Comparison of ENCODE assay signal across 8 cellular contexts in the genomic region with DNA sequence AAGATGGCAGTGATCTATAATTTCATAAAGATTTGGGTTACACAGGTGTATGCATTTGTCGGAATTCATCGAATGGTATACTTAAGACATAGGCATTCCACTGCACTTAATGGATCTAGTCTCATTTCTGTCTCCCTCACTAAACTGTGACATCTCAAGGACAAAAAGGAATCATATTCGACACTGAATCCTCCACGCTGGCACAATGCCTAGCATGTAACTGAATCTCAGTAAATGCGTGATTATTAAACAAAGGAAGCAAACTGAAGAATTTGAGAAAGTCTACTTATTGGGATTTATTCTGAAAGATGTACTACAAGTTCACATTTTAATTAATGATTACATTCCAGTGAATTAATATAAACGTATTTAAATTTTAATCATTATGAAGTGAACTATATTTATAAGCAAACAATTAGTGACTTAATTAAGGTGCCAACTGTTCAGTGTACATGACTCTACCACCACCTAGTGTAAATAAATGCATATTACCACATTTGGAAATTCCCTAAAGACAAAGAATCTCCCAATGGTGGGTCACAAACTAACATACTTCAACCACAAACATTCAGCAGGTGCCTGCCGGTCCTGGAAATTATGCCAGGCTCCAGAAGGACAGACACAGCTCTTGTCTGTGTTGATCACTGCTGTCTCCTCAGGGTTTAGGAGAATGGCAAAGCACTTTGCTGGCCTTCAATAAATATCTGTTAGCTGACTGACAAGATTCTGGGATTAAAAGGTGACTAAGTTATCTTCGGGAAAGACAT. TPM values are rescaled to one million over a fixed set of nuclear protein-coding genes. Genes with fewer than 3 reads are reported as not detected.
A peak's percentile ranks its signal among the peaks of the same experiment; 100 is the strongest.
DNase-seq lines count a peak whose midpoint lies in the region; ATAC-seq and TF ChIP-seq lines count a peak whose summit lies in the region.

No MANE protein-coding gene starts in this region.

- H3K4me1 Mint-ChIP-seq in natural killer cell, result peaks cover 8 to 17% of the 10 kb centered on the region in 2 donors
- peaks cover 0 to 10% of the 10 kb centered on the region in 2 donors for H3K4me1 Mint-ChIP-seq in natural killer cell treated with Interleukin-12 subunit alpha and Interleukin-12 subunit beta and Interleukin-15 and Interleukin-18, amount 100 ng/mL, for 72 hours (ENCODE audit: low read depth in 2 of 2)
- H3K4me1 Mint-ChIP-seq in stimulated activated naive B cell treated with anti-CD40 and anti-IgM and Interleukin-4, amounts not matched to agents 10 μg/mL and 1 μg/mL and 100 μg/mL, for 72 hours, result peaks cover 2 to 7% of the 10 kb centered on the region in 2 donors

- peak; percentile 60 for TF ChIP-seq CTCF in natural killer cell (IDR thresholded peaks at IDR 0.05)

- ATAC-seq in natural killer cell, result peak in 1 of 3 donors; percentile 65
- ATAC-seq in natural killer cell treated with Interleukin-12 subunit alpha and Interleukin-12 subunit beta and Interleukin-15 and Interleukin-18, amount 100 ng/mL, for 72 hours, result no peak
- peak; percentile 29 to 53 for ATAC-seq in stimulated activated naive B cell treated with anti-CD40 and anti-IgM and Interleukin-4, amounts not matched to agents 10 μg/mL and 1 μg/mL and 100 μg/mL, for 72 hours (replicated peaks)
- ATAC-seq in HG03025 (IDR thresholded peaks at IDR 0.05; ENCODE audit: low FRiP score, unreplicated experiment), result no peak

- intact Hi-C loops in natural killer cell (cut with micrococcal nuclease), result loop anchor here (10.0 kb wide), 1 partner anchor 1296 kb away; a partner anchor contains a TSS

- DNase-seq in natural killer cell, result no peak
- no peak for DNase-seq in natural killer cell treated with Interleukin-12 subunit alpha and Interleukin-12 subunit beta and Interleukin-15 and Interleukin-18, amount 100 ng/mL, for 72 hours (ENCODE audit: low spot score)
- peak; percentile 34 for DNase-seq in NCI-H128 (lab: John Stamatoyannopoulos, UW; ENCODE audit: unreplicated experiment)
- peak; percentile 62 for DNase-seq in SW480 (ENCODE audit: low spot score)
- DNase-seq in glomerular visceral epithelial cell (ENCODE audit: extremely low spot score), result peak; percentile 59
- no peak for DNase-seq in stimulated activated naive B cell treated with anti-CD40 and anti-IgM and Interleukin-4, amounts not matched to agents 10 μg/mL and 1 μg/mL and 100 μg/mL, for 72 hours
- DNase-seq in activated gamma-delta T cell (lab: John Stamatoyannopoulos, UW), result no peak

- H3K36me3 Mint-ChIP-seq in natural killer cell, result no peaks in the 10 kb centered on the region
- H3K36me3 Mint-ChIP-seq in natural killer cell treated with Interleukin-12 subunit alpha and Interleukin-12 subunit beta and Interleukin-15 and Interleukin-18, amount 100 ng/mL, for 72 hours, result no peaks in the 10 kb centered on the region
- peaks cover 0 to 2% of the 10 kb centered on the region in 2 donors for H3K36me3 Mint-ChIP-seq in stimulated activated naive B cell treated with anti-CD40 and anti-IgM and Interleukin-4, amounts not matched to agents 10 μg/mL and 1 μg/mL and 100 μg/mL, for 72 hours

- no peak overlapping the region for H3K4me3 Mint-ChIP-seq in natural killer cell
- H3K4me3 Mint-ChIP-seq in natural killer cell treated with Interleukin-12 subunit alpha and Interleukin-12 subunit beta and Interleukin-15 and Interleukin-18, amount 100 ng/mL, for 72 hours, result no peak overlapping the region
- H3K4me3 Mint-ChIP-seq in stimulated activated naive B cell treated with anti-CD40 and anti-IgM and Interleukin-4, amounts not matched to agents 10 μg/mL and 1 μg/mL and 100 μg/mL, for 72 hours, result no peak overlapping the region

- no peaks in the 10 kb centered on the region for H3K27me3 Mint-ChIP-seq in natural killer cell (ENCODE audit: low read depth in 2 of 2)
- no peaks in the 10 kb centered on the region for H3K27me3 Mint-ChIP-seq in natural killer cell treated with Interleukin-12 subunit alpha and Interleukin-12 subunit beta and Interleukin-15 and Interleukin-18, amount 100 ng/mL, for 72 hours
- H3K27me3 Mint-ChIP-seq in stimulated activated naive B cell treated with anti-CD40 and anti-IgM and Interleukin-4, amounts not matched to agents 10 μg/mL and 1 μg/mL and 100 μg/mL, for 72 hours, result no peaks in the 10 kb centered on the region

- H3K27ac Mint-ChIP-seq in natural killer cell, result no peak overlapping the region
- H3K27ac Mint-ChIP-seq in natural killer cell treated with Interleukin-12 subunit alpha and Interleukin-12 subunit beta and Interleukin-15 and Interleukin-18, amount 100 ng/mL, for 72 hours, result no peak overlapping the region
- no peak overlapping the region for H3K27ac Mint-ChIP-seq in stimulated activated naive B cell treated with anti-CD40 and anti-IgM and Interleukin-4, amounts not matched to agents 10 μg/mL and 1 μg/mL and 100 μg/mL, for 72 hours

- no peaks in the 10 kb centered on the region for H3K9me3 Mint-ChIP-seq in natural killer cell
- H3K9me3 Mint-ChIP-seq in natural killer cell treated with Interleukin-12 subunit alpha and Interleukin-12 subunit beta and Interleukin-15 and Interleukin-18, amount 100 ng/mL, for 72 hours, result no peaks in the 10 kb centered on the region
- no peaks in the 10 kb centered on the region for H3K9me3 Mint-ChIP-seq in stimulated activated naive B cell treated with anti-CD40 and anti-IgM and Interleukin-4, amounts not matched to agents 10 μg/mL and 1 μg/mL and 100 μg/mL, for 72 hours

RNA-seq across cellular contexts. Expression of a gene that starts 56.4 kb away (rescaled TPM):
- total RNA-seq in natural killer cell, result 10 to 100 TPM; 43.6 to 48.0 (median 46.1) TPM
- 10 to 100 TPM; 26.9 to 55.4 TPM for total RNA-seq in natural killer cell treated with Interleukin-12 subunit alpha and Interleukin-12 subunit beta and Interleukin-15 and Interleukin-18, amount 100 ng/mL, for 72 hours

Comparison
In these comparisons a context has a peak if more than half of its experiments do, and no peak if none do; other contexts are left out.
1. ATAC-seq: peak in stimulated activated naive B cell treated with anti-CD40 and anti-IgM and Interleukin-4, amounts not matched to agents 10 μg/mL and 1 μg/mL and 100 μg/mL, for 72 hours (2 of 2); none in natural killer cell treated with Interleukin-12 subunit alpha and Interleukin-12 subunit beta and Interleukin-15 and Interleukin-18, amount 100 ng/mL, for 72 hours (0 of 2) and HG03025 (single experiment).
2. DNase-seq: peak in NCI-H128 (single experiment), SW480 (single experiment) and glomerular visceral epithelial cell (single experiment); none in natural killer cell (single experiment), natural killer cell treated with Interleukin-12 subunit alpha and Interleukin-12 subunit beta and Interleukin-15 and Interleukin-18, amount 100 ng/mL, for 72 hours (single experiment), stimulated activated naive B cell treated with anti-CD40 and anti-IgM and Interleukin-4, amounts not matched to agents 10 μg/mL and 1 μg/mL and 100 μg/mL, for 72 hours (single experiment) and activated gamma-delta T cell (single experiment).